8 cellular contexts compared by ENCODE assay signal in the genomic region with DNA sequence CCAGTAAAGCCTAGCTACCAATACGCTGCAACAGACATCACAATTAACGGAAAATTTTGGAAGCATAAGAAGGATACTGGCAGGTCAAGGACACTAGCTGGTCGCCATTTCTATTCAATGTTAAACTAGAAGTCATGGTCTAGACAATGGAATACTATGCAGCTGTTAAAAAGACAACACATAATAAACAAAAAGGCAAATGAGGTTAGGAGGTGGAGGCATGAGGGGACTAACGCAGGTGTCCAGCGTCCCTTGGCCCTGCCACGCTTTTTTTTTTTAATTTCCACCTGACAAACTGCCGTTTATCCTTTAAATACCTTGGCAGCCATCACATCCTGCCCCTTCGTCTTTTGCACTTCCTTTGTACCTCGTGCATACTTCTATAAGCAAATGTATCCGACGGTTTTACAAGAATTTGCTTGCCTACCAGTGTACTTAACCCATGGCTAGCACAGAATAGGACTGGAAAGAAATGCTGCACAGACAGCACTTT. TPM values are rescaled to one million over a fixed set of nuclear protein-coding genes. Genes with fewer than 3 reads are reported as not detected.
DNase-seq lines count a peak whose midpoint lies in the region; ATAC-seq and TF ChIP-seq lines count a peak whose summit lies in the region.

No MANE protein-coding gene starts in this region.

- H3K36me3 Mint-ChIP-seq in HFFc6 (ENCODE audit: low read depth) = peaks cover 7% of the 10 kb centered on the region

- H3K9me3 Mint-ChIP-seq in HFFc6 = no peaks in the 10 kb centered on the region

- peak overlapping the region; percentile 90 for H3K4me3 Mint-ChIP-seq in HFFc6

- peak overlapping the region; percentile 92 for H3K27ac Mint-ChIP-seq in HFFc6

- ATAC-seq in HG03520 (IDR thresholded peaks at IDR 0.05; ENCODE audit: unreplicated experiment) (no peak), HG02678 (IDR thresholded peaks at IDR 0.05; ENCODE audit: unreplicated experiment) (no peak), HG03095 (IDR thresholded peaks at IDR 0.05; ENCODE audit: unreplicated experiment) (no peak)

- CTCF ChIA-PET in A673 (lab: Charles Lee) = no interaction called here

- DNase-seq in A673 (ENCODE audit: low spot score) (no peak), HFFc6 (no peak), caudate nucleus (lab: John Stamatoyannopoulos, UW) (no peak), KG1 (lab: John Stamatoyannopoulos, UW) (no peak)

- H3K36me3 ChIP-seq in A673 (ENCODE audit: insufficient read depth, low read length, poor library complexity, severe bottlenecking) (no peaks in the 10 kb centered on the region), mucosa of stomach (ENCODE audit: control insufficient read depth, insufficient read depth, low read length) (no peaks in the 10 kb centered on the region)

- H3K4me1 ChIP-seq in A673 (ENCODE audit: insufficient read depth, low read length, poor library complexity, severe bottlenecking) = no peaks in the 10 kb centered on the region
- peaks cover 12% of the 10 kb centered on the region for H3K4me1 ChIP-seq in mucosa of stomach (ENCODE audit: control insufficient read depth, insufficient read depth, low read length)

- no peak overlapping the region for H3K27ac ChIP-seq in A673 (ENCODE audit: low read depth, low read length, poor library complexity, severe bottlenecking)
- H3K27ac ChIP-seq in caudate nucleus (ENCODE audit: low read depth, low read length) = peak overlapping the region; percentile 85

- H3K4me3 ChIP-seq in A673 (ENCODE audit: low read depth, low read length, poor library complexity, severe bottlenecking) (peak overlapping the region; percentile 52), mucosa of stomach (ENCODE audit: low read length) (peak overlapping the region; percentile 63)

- H3K9me3 ChIP-seq in A673 (ENCODE audit: low read depth, low read length, poor library complexity, severe bottlenecking) (no peaks in the 10 kb centered on the region), mucosa of stomach (ENCODE audit: control insufficient read depth, low read length) (no peaks in the 10 kb centered on the region)

- no TSS peak for BruUV-seq in A673 (replicated peaks; lab: Mats Ljungman, UMichigan)

- peak overlapping the region; percentile 83 for H3K9ac ChIP-seq in mucosa of stomach (ENCODE audit: low read length)

- TF ChIP-seq CTCF in A673 (conservative IDR thresholded peaks at IDR 0.05; ENCODE audit: low read depth, low read length) (no peak), HFFc6 (IDR thresholded peaks at IDR 0.05) (no peak)

- peaks cover 5% of the 10 kb centered on the region for H3K27me3 ChIP-seq in A673 (replicated peaks; ENCODE audit: insufficient read depth, low read depth, low read length, poor library complexity)
- no peaks in the 10 kb centered on the region for H3K27me3 ChIP-seq in mucosa of stomach (ENCODE audit: control insufficient read depth, insufficient read depth, low read length)

- no peaks in the 10 kb centered on the region for H3K27me3 Mint-ChIP-seq in HFFc6 (ENCODE audit: insufficient read depth)

- POLR2A ChIA-PET in A673 (lab: Charles Lee; ENCODE audit: low non-redundant PET) = no interaction called here

- peaks cover 34% of the 10 kb centered on the region for H3K4me1 Mint-ChIP-seq in HFFc6 (ENCODE audit: low read depth)

- intact Hi-C loops in A673 (cut with micrococcal nuclease; ENCODE audit: unreplicated experiment) = no loop called here

RNA-seq across cellular contexts. Expression of a gene that starts 0.7 kb away (rescaled TPM):
- total RNA-seq in A673 (2021) = 0.39 and 0.52 TPM in 2 replicates
- total RNA-seq in HFFc6 (2021; fragmentation: NEBNext Ultra II Directional; extraction: Animal tissue kit (Norgen Biotek cat#: 25700)) = 1 to 10 TPM; 3.2 to 5.9 (median 4.1) TPM
